In the genomic region with DNA sequence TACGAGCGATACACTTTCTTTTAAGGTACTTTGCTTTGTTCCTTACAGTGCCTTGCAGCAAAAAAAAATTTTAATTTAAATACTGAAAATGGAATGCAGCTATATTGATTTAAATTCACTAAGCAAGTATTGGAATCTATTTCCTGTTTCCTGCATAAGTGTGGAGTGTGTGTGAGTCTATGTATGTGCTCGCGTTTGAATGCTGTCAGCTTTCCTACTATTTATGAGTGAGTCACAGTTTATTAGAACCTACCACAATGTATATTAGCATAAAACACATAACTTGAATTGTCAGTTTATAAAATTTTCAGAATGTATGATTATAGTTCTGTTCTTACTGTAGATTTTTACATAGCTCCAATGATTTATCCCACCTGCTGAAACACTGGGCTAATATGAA, we compare ENCODE assay signal across 13 cellular contexts.
"Had no signal": no experiment of that assay in that cellular context is flagged by ENCODE, and none has a peak within 500 bp of the region (broad histone marks: within the 10 kb centered on the region; RNA-seq: fewer than 3 reads in every experiment).

No MANE protein-coding gene starts in this region.

- ATAC-seq: activated T-helper 17 cell treated with anti-CD3 and anti-CD28 coated beads, Interleukin-2, amount 50 U/mL, for 72 hours; left cardiac atrium; pancreas; T-helper 17 cell had no signal

- H3K27me3 ChIP-seq: pancreas had no signal

- H3K4me1 ChIP-seq: pancreas had no signal

- H3K4me3 ChIP-seq: pancreas had no signal

- DNase-seq: activated CD4-positive, alpha-beta T cell treated with anti-CD3 and anti-CD28 coated beads, Interleukin-2, amount 10 ng/mL, durations not matched to agents 7 days and 5 days; activated CD4-positive, CD25-positive, alpha-beta regulatory T cell; activated naive CD4-positive, alpha-beta T cell treated with anti-CD3 and anti-CD28 coated beads for 36 hours; activated T-cell treated with anti-CD3 and anti-CD28 coated beads for 4 hours; effector CD8-positive, alpha-beta T cell; immature natural killer cell; left cardiac atrium; nephron progenitor cell; pancreas; stimulated activated CD4-positive, alpha-beta T cell treated with anti-CD3 and anti-CD28 coated beads, Interleukin-2, amount 100 ng/mL, for 48 hours; stimulated activated naive CD4-positive, alpha-beta T cell treated with Interleukin-2 at 50 U/mL for 16 hours; T-helper 17 cell had no signal

- H3K9me3 ChIP-seq: pancreas had no signal

- H3K27ac ChIP-seq: pancreas had no signal

- H3K36me3 ChIP-seq: pancreas had no signal
